7 cellular contexts compared by ENCODE assay signal in the genomic region with DNA sequence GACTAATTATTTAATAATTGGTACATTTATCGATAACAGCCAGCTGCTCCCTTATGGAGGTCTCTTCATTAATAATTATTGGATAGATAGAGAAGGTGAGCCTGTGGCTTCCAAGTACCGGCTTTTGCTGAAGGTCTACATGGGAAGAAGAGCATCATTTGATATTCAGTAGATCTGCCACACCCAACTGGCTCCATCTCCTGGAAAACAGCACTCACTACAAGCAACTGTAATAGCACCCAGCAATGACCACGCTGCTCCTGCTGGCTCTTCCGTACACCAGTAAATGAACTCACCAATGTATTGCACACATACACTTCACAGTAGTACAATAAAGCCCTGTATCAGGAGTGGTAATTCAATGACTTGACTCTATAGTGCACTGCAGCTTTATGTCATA. TPM values are rescaled to one million over a fixed set of nuclear protein-coding genes. Genes with fewer than 3 reads are reported as not detected.
DNase-seq lines count a peak whose midpoint lies in the region; ATAC-seq, FAIRE-seq and TF ChIP-seq lines count a peak whose summit lies in the region.

No MANE protein-coding gene starts in this region.

- no peak overlapping the region for H3K27ac ChIP-seq in KMS-11
- no peak overlapping the region for H3K27ac ChIP-seq in VCaP
- no peak overlapping the region for H3K27ac ChIP-seq in left lung
- H3K27ac ChIP-seq in adrenal gland: no peak overlapping the region

- H3K4me3 ChIP-seq in KMS-11 (IDR thresholded peaks at IDR 0.05; ENCODE audit: insufficient read depth, low read depth, low read length): no peak overlapping the region
- no peak overlapping the region for H3K4me3 ChIP-seq in left lung
- H3K4me3 ChIP-seq in adrenal gland: no peak overlapping the region

- peak; percentile 56 for TF ChIP-seq CTCF in KMS-11 (conservative IDR thresholded peaks at IDR 0.05; ENCODE audit: low read depth, low read length)
- peak; percentile 72 for TF ChIP-seq CTCF in VCaP (conservative IDR thresholded peaks at IDR 0.05)
- no peak for TF ChIP-seq CTCF in left lung (IDR thresholded peaks at IDR 0.05)
- peak in 3 of 6 experiments; percentile 7 to 23 (median 8) for TF ChIP-seq CTCF in adrenal gland (IDR thresholded peaks at IDR 0.05)

- intact Hi-C loops in left lung (cut with DNase I): no loop called here
- intact Hi-C loops in adrenal gland (cut with DNase I): no loop called here

- DNase-seq in GM03348 (ENCODE audit: low spot score) (peak; percentile 39), left lung (no peak), GM12892 (ENCODE audit: insufficient read length) (no peak), adrenal gland (no peak), NCI-H128 (lab: John Stamatoyannopoulos, UW; ENCODE audit: unreplicated experiment) (no peak)

- H3K27me3 ChIP-seq in KMS-11 (ENCODE audit: insufficient read depth, low read depth): no peaks in the 10 kb centered on the region
- H3K27me3 ChIP-seq in left lung: no peaks in the 10 kb centered on the region
- H3K27me3 ChIP-seq in adrenal gland: no peaks in the 10 kb centered on the region

- no peak overlapping the region for H3K9ac ChIP-seq in KMS-11

- no peak for TF ChIP-seq POLR2A in GM12892 (IDR thresholded peaks at IDR 0.05; ENCODE audit: low read depth, low read length)
- TF ChIP-seq POLR2A in adrenal gland (IDR thresholded peaks at IDR 0.05): no peak

- H3K79me2 ChIP-seq in KMS-11 (ENCODE audit: insufficient read depth, low read depth): no peaks in the 10 kb centered on the region

- WGBS in adrenal gland, 4 donors: 89 to 100% (median 92%) methylated on average over 4 of the region's 4 CpGs

- no peak for FAIRE-seq in GM12892 (lab: Jason Lieb, UNC)

- H3K36me3 ChIP-seq in KMS-11 (ENCODE audit: insufficient read depth) (no peaks in the 10 kb centered on the region), left lung (peaks cover 0 to 17% of the 10 kb centered on the region in 2 donors), adrenal gland (replicated peaks in 1 of 2) (peaks cover 0 to 10% of the 10 kb centered on the region in 2 donors)

- H3K4me1 ChIP-seq in KMS-11 (ENCODE audit: low read depth, poor library complexity, severe bottlenecking) (no peaks in the 10 kb centered on the region), left lung (no peaks in the 10 kb centered on the region), adrenal gland (replicated peaks in 1 of 2) (no peaks in the 10 kb centered on the region)

- H2AFZ ChIP-seq in KMS-11 (ENCODE audit: low read depth): no peak overlapping the region

- peak; percentile 56 for ATAC-seq in left lung

- no peaks in the 10 kb centered on the region for H3K9me3 ChIP-seq in left lung
- H3K9me3 ChIP-seq in adrenal gland (replicated peaks in 1 of 3): no peaks in the 10 kb centered on the region

- H4K20me1 ChIP-seq in KMS-11 (ENCODE audit: insufficient read depth): no peaks in the 10 kb centered on the region

- no peak overlapping the region for H3K4me2 ChIP-seq in KMS-11

RNA-seq across cellular contexts. Expression of a gene that starts 19.5 kb away (rescaled TPM):
- total RNA-seq in left lung (10 to 100 TPM in 1 of 2 donors, 1 to 10 TPM in 1; 7.9 to 12.0 TPM), adrenal gland (under 1 TPM in 4 of 8 donors, not detected in 4; 0.14 to 0.27 (median 0.19) TPM)
- polyA plus RNA-seq in GM12892 (2012; ENCODE audit: missing spikeins): 0.17 TPM
- polyA plus RNA-seq in adrenal gland: under 1 TPM in 2 of 3 donors, not detected in 1; 0.07 to 0.16 TPM

Comparison
In these comparisons a context has a peak if more than half of its experiments do, and no peak if none do; other contexts are left out.
1. CTCF ChIP-seq: peak in KMS-11 (single experiment) and VCaP (single experiment); none in left lung (0 of 2).
2. RNA of a gene that starts 19.5 kb away (total RNA-seq): 7.9 to 12.0 TPM in left lung; 0.14 to 0.27 TPM in adrenal gland; every median in the first group is over 4 times any median in the second.